8 cellular contexts compared by ENCODE assay signal in the genomic region with DNA sequence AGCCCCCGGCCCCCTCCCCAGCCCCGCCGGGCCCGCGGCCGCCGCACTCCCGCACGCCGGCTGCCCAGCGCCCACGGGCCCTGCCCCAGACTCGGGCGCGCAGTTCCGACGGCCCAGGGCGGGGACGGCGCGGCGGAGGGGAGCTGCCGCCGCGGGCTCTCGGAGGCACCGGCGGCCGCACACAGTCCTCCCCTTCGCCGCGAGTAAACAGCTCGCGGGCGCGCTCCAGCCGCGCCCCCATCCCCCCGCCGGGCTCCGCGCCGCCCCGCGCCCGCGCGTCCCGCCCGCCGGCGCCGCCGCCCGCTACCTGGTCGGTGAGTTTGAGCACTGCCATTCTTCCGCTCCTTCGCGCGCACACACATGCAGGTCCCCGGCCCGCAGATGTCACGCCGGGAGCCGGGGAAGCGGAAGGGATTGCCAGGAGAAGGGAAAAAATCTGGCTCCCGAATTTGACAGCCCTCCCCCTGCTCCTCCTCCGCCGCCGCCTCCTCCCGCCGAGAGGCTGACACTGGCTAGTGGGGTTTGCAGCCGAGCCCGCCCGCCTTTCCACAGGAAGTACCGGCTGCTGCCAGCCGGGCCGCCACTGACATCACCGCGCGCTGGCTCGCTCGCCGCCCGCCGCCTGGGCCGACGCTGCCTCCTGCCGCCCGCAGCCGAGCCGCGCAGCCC. TPM values are rescaled to one million over a fixed set of nuclear protein-coding genes. Genes with fewer than 3 reads are reported as not detected.
DNase-seq lines count a peak whose midpoint lies in the region; ATAC-seq and TF ChIP-seq lines count a peak whose summit lies in the region.

ANKRD44 (minus strand) TSS at position 510 of the 669 bp plus-strand sequence; CDS start at position 334, 176 bp downstream.

- H4K8ac ChIP-seq in neuronal stem cell (ENCODE audit: low read depth, low read length) = no peak within 1 kb of the TSS

- H2AK5ac ChIP-seq in neuronal stem cell (ENCODE audit: low read depth, low read length) = no peak within 1 kb of the TSS

- no peaks in the 10 kb centered on the region for H3K79me1 ChIP-seq in neuronal stem cell (ENCODE audit: low read depth, low read length)

- H2BK5ac ChIP-seq in neuronal stem cell (ENCODE audit: low read length) = no peak within 1 kb of the TSS

- H3K27ac ChIP-seq in SJCRH30 (no peak within 1 kb of the TSS), foreskin keratinocyte (no peak within 1 kb of the TSS), neuronal stem cell (replicated peaks; ENCODE audit: low read length) (no peak within 1 kb of the TSS)

- DNase-seq in G401 (ENCODE audit: low spot score) = peak; percentile 87
- peak; percentile 92 for DNase-seq in H7
- DNase-seq in M059J (ENCODE audit: low read depth) = peak; percentile 79
- DNase-seq in SJCRH30 = peak; percentile 75 to 78
- DNase-seq in activated gamma-delta T cell treated with anti-CD3 and anti-CD28 coated beads, Interleukin-2, amount 50 U/mL, for 16 hours (ENCODE audit: low read depth) = peak; percentile 80
- DNase-seq in foreskin keratinocyte = peak; percentile 17 to 40
- DNase-seq in neuronal stem cell (ENCODE audit: low spot score) = peak; percentile 75

- H3K4me3 ChIP-seq in H7 (ENCODE audit: insufficient read depth, low read depth, low read length) (peak within 1 kb of the TSS; percentile 61), SJCRH30 (peak within 1 kb of the TSS; percentile 70), neuronal stem cell (ENCODE audit: low read length in 2 of 2) (peak within 1 kb of the TSS; percentile 69 to 93)

- H2AFZ ChIP-seq in neuronal stem cell (ENCODE audit: low read length) = peak within 1 kb of the TSS; percentile 99

- peak; percentile 98 for ATAC-seq in foreskin keratinocyte

- no peaks in the 10 kb centered on the region for H3K9me3 ChIP-seq in SJCRH30 (replicated peaks)
- H3K9me3 ChIP-seq in neuronal stem cell (replicated peaks in 1 of 2; ENCODE audit: control insufficient read depth in 2 of 2, insufficient read depth in 1 of 2, low read depth in 1 of 2, low read length in 2 of 2) = no peaks in the 10 kb centered on the region

- no peak within 1 kb of the TSS for H4K91ac ChIP-seq in neuronal stem cell (ENCODE audit: low read depth, low read length, poor library complexity)

- TF ChIP-seq CTCF in foreskin keratinocyte (conservative IDR thresholded peaks at IDR 0.05) (peak; percentile 57), subcutaneous adipose tissue (IDR thresholded peaks at IDR 0.05; ENCODE audit: low read depth) (no peak)

- peaks cover 3% of the 10 kb centered on the region; the same call in 1 of the 2 replicates for H3K4me1 ChIP-seq in SJCRH30
- no peaks in the 10 kb centered on the region for H3K4me1 ChIP-seq in foreskin keratinocyte
- H3K4me1 ChIP-seq in neuronal stem cell (ENCODE audit: control insufficient read depth in 2 of 2, insufficient read depth in 1 of 2, low read depth in 1 of 2, low read length in 2 of 2) = peaks cover 0 to 3% of the 10 kb centered on the region in 2 donors

- H3K23ac ChIP-seq in neuronal stem cell (ENCODE audit: low read depth, low read length, poor library complexity) = peak within 1 kb of the TSS; percentile 51

- peak within 1 kb of the TSS; percentile 90 for H3K18ac ChIP-seq in neuronal stem cell (ENCODE audit: low read length)

- H3K4me2 ChIP-seq in neuronal stem cell (ENCODE audit: insufficient read depth, low read length, poor library complexity, severe bottlenecking) = peak within 1 kb of the TSS; percentile 95

- H3K27me3 ChIP-seq in H7 (ENCODE audit: control insufficient read depth, insufficient read depth, low read length) = peaks cover 36% of the 10 kb centered on the region
- peaks cover 10% of the 10 kb centered on the region for H3K27me3 ChIP-seq in SJCRH30
- peaks cover 23% of the 10 kb centered on the region for H3K27me3 ChIP-seq in foreskin keratinocyte
- peaks cover 0 to 75% (median 16%) of the 10 kb centered on the region in 3 experiments for H3K27me3 ChIP-seq in neuronal stem cell (ENCODE audit: control insufficient read depth in 3 of 3, insufficient read depth in 3 of 3, low read depth in 1 of 3, low read length in 3 of 3)

- H2BK15ac ChIP-seq in neuronal stem cell (ENCODE audit: low read length) = no peak within 1 kb of the TSS

- H3K36me3 ChIP-seq in H7 (replicated peaks; ENCODE audit: control insufficient read depth, insufficient read depth, low read length) = no peaks in the 10 kb centered on the region
- no peaks in the 10 kb centered on the region for H3K36me3 ChIP-seq in SJCRH30
- no peaks in the 10 kb centered on the region for H3K36me3 ChIP-seq in neuronal stem cell (replicated peaks in 1 of 2; ENCODE audit: control insufficient read depth in 2 of 2, insufficient read depth in 2 of 2, low read length in 2 of 2)

- no peak within 1 kb of the TSS for H2BK120ac ChIP-seq in neuronal stem cell (ENCODE audit: low read depth, low read length)

- no peak within 1 kb of the TSS for H2BK12ac ChIP-seq in neuronal stem cell (ENCODE audit: low read length)

- peak within 1 kb of the TSS; percentile 85 for H3K14ac ChIP-seq in neuronal stem cell (ENCODE audit: low read length)

- peak within 1 kb of the TSS; percentile 80 for H3K9ac ChIP-seq in neuronal stem cell (ENCODE audit: low read depth, low read length, poor library complexity)

- WGBS in neuronal stem cell (ENCODE audit: extremely low coverage in 2 of 2, insufficient read length in 2 of 2, insufficient replicate concordance in 1 of 2), 2 donors = no CpG with 5 or more reads among the region's 93 CpGs

- in situ Hi-C loops in G401 (cut with HindIII; ENCODE audit: low sequenced_read_pairs) = no loop called here

- no peak within 1 kb of the TSS for H3K4ac ChIP-seq in neuronal stem cell (ENCODE audit: low read length)

RNA-seq across cellular contexts. Expression of gene ANKRD44, which starts in this region (rescaled TPM):
- not detected in 2 replicates for total RNA-seq in G401 (2014; rRNA removed; shearing (Covaris generic))
- total RNA-seq in H7 (2014; rRNA removed; shearing (Covaris generic)) = 0.76 and 3.2 TPM in 2 replicates
- total RNA-seq in M059J (2014; rRNA removed; shearing (Covaris generic)) = 6.0 and 10.3 TPM in 2 replicates
- 0.48 and 0.85 TPM in 2 replicates for total RNA-seq in SJCRH30 (2014; rRNA removed; shearing (Covaris generic))
- 0.99 and 2.0 TPM in 2 replicates for total RNA-seq in foreskin keratinocyte
- polyA plus RNA-seq in foreskin keratinocyte = 0.07 and 0.37 TPM in 2 replicates
- 0.88 TPM for polyA plus RNA-seq in neuronal stem cell (2013, experiment 1 of 2)
- polyA plus RNA-seq in neuronal stem cell (2013, experiment 2 of 2) = 0.97 TPM
- 10 to 100 TPM; 22.8 to 69.1 (median 37.5) TPM for total RNA-seq in subcutaneous adipose tissue

Comparison
In these comparisons a context has a peak if more than half of its experiments do, and no peak if none do; other contexts are left out.
1. Peak in DNase-seq in G401; RNA of the gene not detected or under 1 TPM.
2. Peak in DNase-seq and H3K4me3 ChIP-seq in SJCRH30; RNA of the gene not detected or under 1 TPM.
3. DNase-seq: peak in every context shown above with its lines; median percentile 92 in H7; 87 in G401; 80 in activated gamma-delta T cell treated with anti-CD3 and anti-CD28 coated beads, Interleukin-2, amount 50 U/mL, for 16 hours; 79 in M059J; 76 in SJCRH30; 75 in neuronal stem cell; 28 in foreskin keratinocyte.